In the genomic region with DNA sequence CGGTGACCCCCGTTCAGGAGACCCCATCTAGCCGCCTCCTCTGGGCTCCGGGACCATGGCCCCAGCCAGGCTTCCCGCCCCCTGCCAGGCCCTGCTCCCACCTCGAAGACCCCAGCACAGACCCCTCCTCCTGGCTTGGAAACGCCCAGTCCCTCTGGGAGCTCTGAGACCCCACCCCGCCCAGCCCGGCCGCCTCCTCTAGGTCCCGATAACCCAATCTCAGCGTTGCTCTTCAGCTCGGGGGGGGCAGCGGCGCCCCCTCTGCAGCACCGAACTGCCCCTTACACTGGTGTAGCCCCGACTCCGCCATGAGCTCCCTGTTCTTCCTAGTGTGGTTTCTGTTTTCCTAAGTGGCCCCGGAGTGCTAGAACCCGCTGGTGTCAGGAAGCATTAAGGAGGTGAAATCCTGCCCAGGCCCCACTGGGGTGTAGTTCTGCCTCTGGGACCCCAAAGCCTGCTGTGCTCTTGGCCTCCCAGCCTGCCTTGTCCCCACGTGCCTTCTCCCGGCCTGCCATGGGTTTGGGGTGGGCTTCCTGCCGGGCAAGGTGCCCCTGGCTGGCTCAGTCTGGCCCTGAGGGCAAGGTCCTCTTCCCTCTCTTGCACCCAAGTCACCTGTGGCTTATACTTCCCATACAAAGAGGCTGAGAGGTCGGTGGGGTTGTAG, we compare ENCODE assay signal across 8 cellular contexts. TPM values are rescaled to one million over a fixed set of nuclear protein-coding genes. Genes with fewer than 3 reads are reported as not detected.
DNase-seq lines count a peak whose midpoint lies in the region; ATAC-seq and TF ChIP-seq lines count a peak whose summit lies in the region.

No MANE protein-coding gene starts in this region.

- TF ChIP-seq CTCF in AG10803 (conservative IDR thresholded peaks at IDR 0.05; ENCODE audit: low read length) (no peak), coronary artery (IDR thresholded peaks at IDR 0.05) (no peak)

- H3K9me3 Mint-ChIP-seq in natural killer cell treated with Interleukin-12 subunit alpha and Interleukin-12 subunit beta and Interleukin-15 and Interleukin-18, amount 100 ng/mL, for 72 hours: peaks cover 10% of the 10 kb centered on the region

- H3K4me3 ChIP-seq in AG10803 (ENCODE audit: low read length): peak overlapping the region; percentile 76
- peak overlapping the region; percentile 80 for H3K4me3 ChIP-seq in HUES64 (ENCODE audit: low read length)
- H3K4me3 ChIP-seq in coronary artery: peak overlapping the region; percentile 94

- H3K27ac Mint-ChIP-seq in natural killer cell treated with Interleukin-12 subunit alpha and Interleukin-12 subunit beta and Interleukin-15 and Interleukin-18, amount 100 ng/mL, for 72 hours: peak overlapping the region in 1 of 2 donors; percentile 47

- no peak for ATAC-seq in natural killer cell treated with Interleukin-12 subunit alpha and Interleukin-12 subunit beta and Interleukin-15 and Interleukin-18, amount 100 ng/mL, for 72 hours
- no peak for ATAC-seq in HG03045 (IDR thresholded peaks at IDR 0.05; ENCODE audit: unreplicated experiment)

- no peaks in the 10 kb centered on the region for H3K36me3 ChIP-seq in HUES64 (ENCODE audit: insufficient read depth, low read length)

- peaks cover 4 to 7% of the 10 kb centered on the region in 2 donors for H3K4me1 Mint-ChIP-seq in natural killer cell treated with Interleukin-12 subunit alpha and Interleukin-12 subunit beta and Interleukin-15 and Interleukin-18, amount 100 ng/mL, for 72 hours (ENCODE audit: low read depth in 2 of 2)

- peak overlapping the region; percentile 64 for H3K4me3 Mint-ChIP-seq in natural killer cell treated with Interleukin-12 subunit alpha and Interleukin-12 subunit beta and Interleukin-15 and Interleukin-18, amount 100 ng/mL, for 72 hours

- H3K27ac ChIP-seq in HUES64 (ENCODE audit: low read depth, low read length) (no peak overlapping the region), coronary artery (peak overlapping the region in 1 of 2 donors; percentile 85)

- H3K9ac ChIP-seq in HUES64 (ENCODE audit: low read depth, low read length): no peak overlapping the region

- H3K27me3 ChIP-seq in HUES64 (ENCODE audit: insufficient read depth, low read length): no peaks in the 10 kb centered on the region; the same call in 1 of the 2 replicates

- H3K27me3 Mint-ChIP-seq in natural killer cell treated with Interleukin-12 subunit alpha and Interleukin-12 subunit beta and Interleukin-15 and Interleukin-18, amount 100 ng/mL, for 72 hours: peaks cover 0 to 3% of the 10 kb centered on the region in 2 donors

- H3K4me1 ChIP-seq in HUES64 (ENCODE audit: insufficient read depth, low read length): no peaks in the 10 kb centered on the region

- DNase-seq in AG10803 (ENCODE audit: low read depth) (no peak), coronary artery (ENCODE audit: low spot score) (no peak), KG1 (lab: John Stamatoyannopoulos, UW) (no peak), DMS 273 (lab: John Stamatoyannopoulos, UW; ENCODE audit: unreplicated experiment) (no peak), NCI-H446 treated with DMSO at 0.1 percent for 48 hours (lab: John Stamatoyannopoulos, UW) (no peak)
- no peak for DNase-seq in natural killer cell treated with Interleukin-12 subunit alpha and Interleukin-12 subunit beta and Interleukin-15 and Interleukin-18, amount 100 ng/mL, for 72 hours (ENCODE audit: low spot score)

- peaks cover 14% of the 10 kb centered on the region for H3K36me3 Mint-ChIP-seq in natural killer cell treated with Interleukin-12 subunit alpha and Interleukin-12 subunit beta and Interleukin-15 and Interleukin-18, amount 100 ng/mL, for 72 hours

- peaks cover 23% of the 10 kb centered on the region for H3K9me3 ChIP-seq in HUES64 (ENCODE audit: insufficient read depth, low read depth, low read length)

- 49% methylated on average over 23 of the region's 24 CpGs for WGBS in HUES64

RNA-seq across cellular contexts. Expression of a gene that starts 10.7 kb away (rescaled TPM):
- polyA plus RNA-seq in HUES64 (2013, experiment 1 of 2): 0.35 TPM
- 0.32 TPM for polyA plus RNA-seq in HUES64 (2013, experiment 2 of 2)
- under 1 TPM in 1 of 2 donors, not detected in 1; 0.81 TPM for total RNA-seq in natural killer cell treated with Interleukin-12 subunit alpha and Interleukin-12 subunit beta and Interleukin-15 and Interleukin-18, amount 100 ng/mL, for 72 hours

RNA-seq across cellular contexts. Expression of a gene that starts 57.0 kb away (rescaled TPM):
- 28.6 TPM for polyA plus RNA-seq in HUES64 (2013, experiment 1 of 2)
- polyA plus RNA-seq in HUES64 (2013, experiment 2 of 2): 26.6 TPM
- 10 to 100 TPM in 1 of 2 donors, 1 to 10 TPM in 1; 9.1 to 18.5 TPM for total RNA-seq in natural killer cell treated with Interleukin-12 subunit alpha and Interleukin-12 subunit beta and Interleukin-15 and Interleukin-18, amount 100 ng/mL, for 72 hours
